In the genomic region with DNA sequence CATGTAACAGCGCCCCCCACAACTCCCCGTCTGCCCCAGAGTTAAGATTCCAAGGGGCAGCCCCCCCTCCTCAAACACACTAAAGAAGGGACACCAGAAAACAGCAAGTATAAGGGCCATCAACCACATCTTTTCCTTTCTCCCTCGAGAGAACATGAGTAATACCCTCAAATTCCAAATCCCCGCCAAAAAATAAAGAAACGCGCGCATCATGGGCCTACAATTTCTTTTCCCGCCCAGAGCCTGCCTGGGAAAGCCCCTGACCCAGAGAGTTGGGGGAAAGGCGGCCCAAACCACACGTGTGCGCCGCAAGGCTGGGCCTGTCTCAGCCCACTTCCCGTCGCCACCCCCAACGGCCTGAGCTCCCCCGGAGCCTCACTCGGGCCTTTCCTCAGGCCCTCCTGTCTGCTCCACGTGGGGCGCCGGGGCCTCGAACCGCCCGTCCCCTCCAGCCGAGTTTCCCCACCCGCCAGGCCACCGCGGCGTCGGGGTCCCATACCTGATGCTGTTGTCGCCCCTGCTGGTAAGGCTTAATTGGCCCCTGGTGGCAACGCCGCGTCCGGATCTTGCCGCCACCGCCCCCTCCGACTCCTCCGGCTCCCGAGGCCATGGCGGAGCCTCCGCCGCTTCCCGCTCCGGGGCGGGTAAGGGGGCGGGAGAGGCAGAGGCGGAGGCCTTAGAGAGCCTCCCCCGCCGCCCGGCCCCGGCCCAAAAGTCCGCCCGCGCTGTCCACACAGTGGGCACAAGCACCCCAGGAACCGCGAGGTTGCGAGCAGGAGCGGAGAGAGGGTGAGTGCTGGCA, we compare ENCODE assay signal across 8 cellular contexts. TPM values are rescaled to one million over a fixed set of nuclear protein-coding genes. Genes with fewer than 3 reads are reported as not detected.
DNase-seq lines count a peak whose midpoint lies in the region; ATAC-seq and TF ChIP-seq lines count a peak whose summit lies in the region.

No MANE protein-coding gene starts in this region.

- H3K9me3 ChIP-seq in DND-41 (ENCODE audit: insufficient read depth, low read length, severe bottlenecking), result no peaks in the 10 kb centered on the region
- H3K9me3 ChIP-seq in HUES64 (ENCODE audit: insufficient read depth, low read depth, low read length), result no peaks in the 10 kb centered on the region
- no peaks in the 10 kb centered on the region for H3K9me3 ChIP-seq in psoas muscle
- no peaks in the 10 kb centered on the region for H3K9me3 ChIP-seq in aorta (ENCODE audit: control insufficient read depth, low read length)

- H3K79me2 ChIP-seq in DND-41 (ENCODE audit: insufficient read depth, low read length), result peaks cover 57% of the 10 kb centered on the region

- H3K4me3 ChIP-seq in DND-41 (ENCODE audit: low read depth in 1 of 2, low read length in 2 of 2) (peak overlapping the region; percentile 88 to 92; a peak in 3 of 4 replicates), HUES64 (ENCODE audit: low read length) (peak overlapping the region; percentile 77), psoas muscle (peak overlapping the region; percentile 99), aorta (ENCODE audit: low read length in 2 of 2) (peak overlapping the region; percentile 77 to 78)

- H3K4me1 ChIP-seq in DND-41 (ENCODE audit: insufficient read depth, low read length) (peaks cover 45% of the 10 kb centered on the region), HUES64 (ENCODE audit: insufficient read depth, low read length) (peaks cover 17% of the 10 kb centered on the region), psoas muscle (peaks cover 36% of the 10 kb centered on the region), aorta (ENCODE audit: control insufficient read depth in 1 of 2, insufficient read depth in 2 of 2, low read length in 2 of 2) (no peaks in the 10 kb centered on the region)

- intact Hi-C loops in cardiac septum (cut with DNase I), result loop anchor here (2.0 to 10.0 kb wide), 3 partner anchors 105 to 449 kb away; a partner anchor contains a TSS
- intact Hi-C loops in psoas muscle (cut with DNase I), result loop anchor here (2.0 to 5.0 kb wide), 2 partner anchors 105 to 281 kb away; a partner anchor contains a TSS
- intact Hi-C loops in aorta (cut with DNase I), result loop anchor here in 1 of 2 donors (1.0 kb wide), 1 partner anchor 106 kb away; a partner anchor contains a TSS

- DNase-seq in DND-41 (peak; percentile 87), SK-MEL-5 (ENCODE audit: low read depth, low spot score) (peak; percentile 67), cardiac septum (ENCODE audit: low spot score) (peak; percentile 83), psoas muscle (peak; percentile 64 to 80), aorta (peak; percentile 82 to 87)
- DNase-seq in activated naive CD4-positive, alpha-beta T cell treated with anti-CD3 and anti-CD28 coated beads, Interleukin-2, amount 50 U/mL, for 16 hours, result peak; percentile 88

- under 1% methylated on average over 58 of the region's 58 CpGs for WGBS in HUES64
- 0 to 1% (median 1%) methylated on average over 49 to 58 of the region's 58 CpGs for WGBS in psoas muscle, 3 donors
- WGBS in aorta, 2 donors, result 0 to 1% methylated on average over 54 to 58 of the region's 58 CpGs

- H3K36me3 ChIP-seq in DND-41 (ENCODE audit: insufficient read depth, low read length) (peaks cover 8% of the 10 kb centered on the region; the same call in 1 of the 2 replicates), HUES64 (ENCODE audit: insufficient read depth, low read length) (no peaks in the 10 kb centered on the region), psoas muscle (ENCODE audit: insufficient read depth in 1 of 2, low read depth in 1 of 2) (no peaks in the 10 kb centered on the region), aorta (ENCODE audit: control insufficient read depth in 1 of 2, insufficient read depth in 2 of 2, low read length in 1 of 2) (no peaks in the 10 kb centered on the region)

- H3K4me2 ChIP-seq in DND-41 (ENCODE audit: insufficient read depth, low read length), result peak overlapping the region; percentile 63

- peak; percentile 22 for TF ChIP-seq CTCF in DND-41 (IDR thresholded peaks at IDR 0.05; ENCODE audit: borderline replicate concordance, extremely low read depth, low read length, poor library complexity, severe bottlenecking)
- TF ChIP-seq CTCF in psoas muscle (IDR thresholded peaks at IDR 0.05), result no peak

- H3K9ac ChIP-seq in DND-41 (ENCODE audit: low read depth, low read length), result peak overlapping the region; percentile 100
- peak overlapping the region; percentile 98 for H3K9ac ChIP-seq in HUES64 (ENCODE audit: low read depth, low read length)

- H3K27me3 ChIP-seq in DND-41 (ENCODE audit: insufficient read depth, low read length, poor library complexity) (no peaks in the 10 kb centered on the region), HUES64 (ENCODE audit: insufficient read depth, low read length) (no peaks in the 10 kb centered on the region), psoas muscle (ENCODE audit: insufficient read depth in 3 of 3, low read length in 2 of 3) (no peaks in the 10 kb centered on the region), aorta (ENCODE audit: control insufficient read depth in 1 of 2, insufficient read depth in 2 of 2, low read length in 1 of 2) (no peaks in the 10 kb centered on the region)

- peak overlapping the region; percentile 79 for H2AFZ ChIP-seq in DND-41 (ENCODE audit: low read depth, low read length)

- H3K27ac ChIP-seq in DND-41 (ENCODE audit: low read length) (peak overlapping the region; percentile 98), HUES64 (ENCODE audit: low read depth, low read length) (peak overlapping the region; percentile 100), psoas muscle (peak overlapping the region; percentile 100), aorta (ENCODE audit: low read depth in 1 of 2, low read length in 2 of 2) (peak overlapping the region; percentile 84 to 87)

- peaks cover 36% of the 10 kb centered on the region for H4K20me1 ChIP-seq in DND-41 (ENCODE audit: insufficient read depth, low read length)

- peak; percentile 70 for ATAC-seq in DND-41 (ENCODE audit: insufficient read depth, low read depth)
- peak; percentile 64 for ATAC-seq in GM21515 (IDR thresholded peaks at IDR 0.05; ENCODE audit: unreplicated experiment)
- ATAC-seq in psoas muscle, result peak; percentile 60 to 71 (median 66)
- ATAC-seq in aorta (ENCODE audit: low FRiP score), result peak; percentile 85

- in situ Hi-C loops in SK-MEL-5 (cut with HindIII; ENCODE audit: low pct_unique_long_range_greater_than_20kb, low sequenced_read_pairs), result no loop called here

RNA-seq across cellular contexts. Expression of a gene that starts 0.7 kb away (rescaled TPM):
- polyA plus RNA-seq in HUES64 (2013, experiment 1 of 2), result 61.5 TPM
- polyA plus RNA-seq in HUES64 (2013, experiment 2 of 2), result 59.0 TPM
- 42.1 and 49.0 TPM in 2 replicates for total RNA-seq in SK-MEL-5 (2014; rRNA removed; shearing (Covaris generic))
- 37.1 and 56.7 TPM in 2 replicates for polyA plus RNA-seq in SK-MEL-5 (2015; cell fraction: cytosol; rRNA removed)
- polyA plus RNA-seq in SK-MEL-5 (2015; cell fraction: nucleus; rRNA removed), result 72.9 and 80.1 TPM in 2 replicates
- total RNA-seq in cardiac septum (25.8 TPM), psoas muscle (10 to 100 TPM; 27.6 to 62.1 (median 39.1) TPM), aorta (10 to 100 TPM; 34.4 to 42.0 TPM)
- polyA plus RNA-seq in psoas muscle (10 to 100 TPM; 12.4 to 32.7 (median 12.7) TPM), aorta (1 to 10 TPM; 6.4 to 9.0 TPM)

Comparison
In these comparisons a context has a peak if more than half of its experiments do, and no peak if none do; other contexts are left out.
1. Peak in every context shown above with its lines: DNase-seq, ATAC-seq, H3K4me3 ChIP-seq and H3K27ac ChIP-seq.